In the genomic region with DNA sequence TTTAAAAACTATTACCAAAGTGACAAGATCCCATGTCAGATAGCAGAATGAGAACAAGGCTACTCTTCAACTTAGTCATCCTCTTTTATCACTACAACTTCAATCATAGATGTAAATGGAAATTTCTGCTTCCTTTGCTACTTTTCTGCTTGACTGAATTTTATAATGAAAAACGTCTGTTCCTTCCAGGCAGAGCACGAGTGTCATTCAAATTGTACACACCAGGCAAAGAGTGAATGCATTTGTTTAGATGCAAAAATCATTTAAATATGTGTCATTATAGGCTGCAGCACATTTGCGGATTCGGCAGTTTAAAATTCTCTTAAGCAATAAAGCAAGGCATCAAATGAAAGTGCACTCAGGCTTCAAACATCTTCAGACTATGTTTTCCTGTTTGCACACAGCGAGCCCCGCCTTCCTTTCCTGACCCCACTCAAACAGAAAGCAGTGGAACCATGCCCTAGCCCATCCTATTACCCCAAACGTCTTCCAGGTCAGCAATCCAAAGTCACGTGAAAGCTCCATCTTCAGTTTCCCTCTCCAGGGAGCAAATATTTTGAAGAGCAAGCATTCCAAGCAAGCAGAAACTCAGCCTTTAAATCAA, we compare ENCODE assay signal across 8 cellular contexts.
DNase-seq lines count a peak whose midpoint lies in the region; ATAC-seq and TF ChIP-seq lines count a peak whose summit lies in the region.

No MANE protein-coding gene starts in this region.

- TF ChIP-seq CTCF in GM06990 (IDR thresholded peaks at IDR 0.05; ENCODE audit: insufficient read depth, low read length, poor library complexity, severe bottlenecking) (no peak), PC-9 (conservative IDR thresholded peaks at IDR 0.05) (no peak)
- no peak for TF ChIP-seq CTCF in activated CD8-positive, alpha-beta T cell treated with anti-CD3 and anti-CD28 coated beads for 36 hours (IDR thresholded peaks at IDR 0.05)

- CTCF ChIA-PET in activated CD8-positive, alpha-beta T cell treated with anti-CD3 and anti-CD28 coated beads for 36 hours (lab: Charles Lee) = no interaction called here
- CTCF ChIA-PET in PC-9 (lab: Charles Lee) = no interaction called here

- no peak overlapping the region for H2AFZ ChIP-seq in PC-9

- H3K4me3 ChIP-seq in GM06990 (replicated peaks; ENCODE audit: low read depth, low read length) (no peak overlapping the region), PC-9 (no peak overlapping the region)

- H3K27ac Mint-ChIP-seq in activated CD8-positive, alpha-beta T cell treated with anti-CD3 and anti-CD28 coated beads for 36 hours = peak overlapping the region; percentile 83

- peaks cover 42% of the 10 kb centered on the region for H3K4me1 Mint-ChIP-seq in activated CD8-positive, alpha-beta T cell treated with anti-CD3 and anti-CD28 coated beads for 36 hours (ENCODE audit: low read depth)

- no TSS peak for BruUV-seq in PC-9 (replicated peaks; lab: Mats Ljungman, UMichigan)

- H3K79me2 ChIP-seq in PC-9 (ENCODE audit: low read depth) = peaks cover 54% of the 10 kb centered on the region

- no peaks in the 10 kb centered on the region for H3K9me2 ChIP-seq in PC-9 (ENCODE audit: insufficient read depth)

- H4K20me1 ChIP-seq in PC-9 (ENCODE audit: insufficient read depth) = no peaks in the 10 kb centered on the region; the same call in 1 of the 2 replicates

- H3K27me3 Mint-ChIP-seq in activated CD8-positive, alpha-beta T cell treated with anti-CD3 and anti-CD28 coated beads for 36 hours = no peaks in the 10 kb centered on the region

- POLR2A ChIA-PET in activated CD8-positive, alpha-beta T cell treated with anti-CD3 and anti-CD28 coated beads for 36 hours (lab: Charles Lee) = no interaction called here
- POLR2A ChIA-PET in PC-9 (lab: Charles Lee; ENCODE audit: unreplicated experiment) = no interaction called here

- no peaks in the 10 kb centered on the region for H3K4me1 ChIP-seq in PC-9 (replicated peaks; ENCODE audit: insufficient read depth)

- H3K4me2 ChIP-seq in PC-9 = no peak overlapping the region

- no peak overlapping the region for H3K27ac ChIP-seq in PC-9

- H3K9me3 Mint-ChIP-seq in activated CD8-positive, alpha-beta T cell treated with anti-CD3 and anti-CD28 coated beads for 36 hours = no peaks in the 10 kb centered on the region

- H3K4me3 Mint-ChIP-seq in activated CD8-positive, alpha-beta T cell treated with anti-CD3 and anti-CD28 coated beads for 36 hours = peak overlapping the region; percentile 68

- DNase-seq in GM06990 (ENCODE audit: extremely low read depth, insufficient read length) = peak; percentile 4
- DNase-seq in activated CD8-positive, alpha-beta T cell treated with anti-CD3 and anti-CD28 coated beads for 36 hours = peak; percentile 42
- DNase-seq in left ventricle myocardium superior = no peak
- DNase-seq in stimulated activated naive CD8-positive, alpha-beta T cell treated with anti-CD3 and anti-CD28 coated beads, Interleukin-15, Interleukin-2, amounts not matched to agents 100 U/mL and 50 U/mL, for 24 hours = no peak
- DNase-seq in PC-9 = no peak
- DNase-seq in NK-92 treated with Interleukin-12 subunit alpha and Interleukin-12 subunit beta, amount 100 ng/mL, for 24 hours (lab: John Stamatoyannopoulos, UW) = no peak

- intact Hi-C loops in activated CD8-positive, alpha-beta T cell treated with anti-CD3 and anti-CD28 coated beads for 36 hours (cut with micrococcal nuclease) = loop anchor here (10.0 kb wide), 1 partner anchor 94 kb away; no protein-coding TSS in a partner anchor
- intact Hi-C loops in left ventricle myocardium superior (cut with micrococcal nuclease) (no loop called here), PC-9 (cut with micrococcal nuclease; ENCODE audit: unreplicated experiment) (no loop called here)

- ATAC-seq in HG03135 (IDR thresholded peaks at IDR 0.05; ENCODE audit: unreplicated experiment) (peak; percentile 57), left ventricle myocardium superior (peak; percentile 57), HG02840 (IDR thresholded peaks at IDR 0.05; ENCODE audit: low FRiP score, unreplicated experiment) (no peak)
- peak; percentile 58 for ATAC-seq in activated CD8-positive, alpha-beta T cell treated with anti-CD3 and anti-CD28 coated beads for 36 hours
- peak; percentile 45 for ATAC-seq in stimulated activated naive CD8-positive, alpha-beta T cell treated with anti-CD3 and anti-CD28 coated beads, Interleukin-15, Interleukin-2, amounts not matched to agents 100 U/mL and 50 U/mL, for 24 hours

- H3K27me3 ChIP-seq in GM06990 (replicated peaks; ENCODE audit: control insufficient read depth, insufficient read depth, low read length) (no peaks in the 10 kb centered on the region), PC-9 (ENCODE audit: insufficient read depth, low read depth) (no peaks in the 10 kb centered on the region)

- no peaks in the 10 kb centered on the region for H3K9me3 ChIP-seq in PC-9 (ENCODE audit: insufficient read depth, low read depth)

- H3F3A ChIP-seq in PC-9 (ENCODE audit: insufficient read depth, low read depth) = no peaks in the 10 kb centered on the region

- H3K36me3 ChIP-seq in GM06990 (ENCODE audit: control insufficient read depth, insufficient read depth, low read length) (no peaks in the 10 kb centered on the region), PC-9 (ENCODE audit: low read depth) (no peaks in the 10 kb centered on the region)

- no peaks in the 10 kb centered on the region for H3K36me3 Mint-ChIP-seq in activated CD8-positive, alpha-beta T cell treated with anti-CD3 and anti-CD28 coated beads for 36 hours (ENCODE audit: low read depth)

Comparison
In these comparisons a context has a peak if more than half of its experiments do, and no peak if none do; other contexts are left out.
1. DNase-seq: peak in GM06990 (single experiment) and activated CD8-positive, alpha-beta T cell treated with anti-CD3 and anti-CD28 coated beads for 36 hours (single experiment); none in left ventricle myocardium superior (single experiment), stimulated activated naive CD8-positive, alpha-beta T cell treated with anti-CD3 and anti-CD28 coated beads, Interleukin-15, Interleukin-2, amounts not matched to agents 100 U/mL and 50 U/mL, for 24 hours (single experiment), PC-9 (0 of 2) and NK-92 treated with Interleukin-12 subunit alpha and Interleukin-12 subunit beta, amount 100 ng/mL, for 24 hours (single experiment).